Comparison of ENCODE assay signal across 8 cellular contexts in the genomic region with DNA sequence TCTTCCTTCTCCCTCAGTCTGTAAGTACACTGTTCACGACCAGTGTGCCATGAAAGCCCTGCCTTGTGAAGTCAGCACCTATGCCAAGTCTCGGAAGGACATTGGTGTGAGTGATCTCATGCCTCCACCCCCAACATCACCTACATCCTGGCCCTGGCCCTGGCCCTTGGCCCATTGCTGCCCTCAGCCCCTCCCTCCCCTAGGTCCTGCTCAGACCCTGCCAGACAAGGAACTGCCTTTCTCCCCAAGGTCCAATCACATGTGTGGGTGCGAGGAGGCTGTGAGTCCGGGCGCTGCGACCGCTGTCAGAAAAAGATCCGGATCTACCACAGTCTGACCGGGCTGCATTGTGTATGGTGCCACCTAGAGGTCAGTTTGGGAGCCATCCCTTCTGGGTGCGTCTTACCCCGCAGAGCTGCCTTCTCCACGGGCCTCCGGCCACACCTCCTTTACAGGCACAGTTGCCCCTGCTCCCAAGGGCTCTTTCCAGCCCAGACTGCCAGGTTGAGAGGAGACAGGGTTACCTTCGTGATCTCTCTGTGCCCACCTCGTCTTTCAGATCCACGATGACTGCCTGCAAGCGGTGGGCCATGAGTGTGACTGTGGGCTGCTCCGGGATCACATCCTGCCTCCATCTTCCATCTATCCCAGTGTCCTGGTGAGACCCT. TPM values are rescaled to one million over a fixed set of nuclear protein-coding genes. Genes with fewer than 3 reads are reported as not detected.
A peak's percentile ranks its signal among the peaks of the same experiment; 100 is the strongest.
DNase-seq lines count a peak whose midpoint lies in the region; ATAC-seq and TF ChIP-seq lines count a peak whose summit lies in the region.

No MANE protein-coding gene starts in this region.

- TF ChIP-seq CTCF in choroid plexus epithelial cell (conservative IDR thresholded peaks at IDR 0.05; ENCODE audit: low read depth, low read length) (peak; percentile 93), left lung (IDR thresholded peaks at IDR 0.05) (peak; percentile 84 to 94)

- H3K4me2 ChIP-seq in BLaER1: peak overlapping the region; percentile 47

- no peak overlapping the region for H3K9ac ChIP-seq in BLaER1

- ATAC-seq in HG03378 (IDR thresholded peaks at IDR 0.05; ENCODE audit: unreplicated experiment) (peak; percentile 94), left lung (peak; percentile 99)

- H3K9me3 ChIP-seq in BLaER1 (no peaks in the 10 kb centered on the region), left lung (no peaks in the 10 kb centered on the region)

- H3K36me3 ChIP-seq in BLaER1: peaks cover 93% of the 10 kb centered on the region
- peaks cover 0 to 79% of the 10 kb centered on the region in 2 donors for H3K36me3 ChIP-seq in left lung

- H3K4me3 ChIP-seq in BLaER1 (no peak overlapping the region), choroid plexus epithelial cell (ENCODE audit: low read depth, low read length) (peak overlapping the region; percentile 28), left lung (no peak overlapping the region)

- H3K27me3 ChIP-seq in BLaER1: no peaks in the 10 kb centered on the region
- no peaks in the 10 kb centered on the region for H3K27me3 ChIP-seq in left lung

- DNase-seq in GM19238 (ENCODE audit: insufficient read length, low spot score) (peak; percentile 80), NCI-H446 treated with DMSO at 0.1 percent for 48 hours (lab: John Stamatoyannopoulos, UW) (peak; percentile 36), choroid plexus epithelial cell (ENCODE audit: low read depth) (peak; percentile 91), left lung (peak; percentile 86 to 89)
- DNase-seq in activated CD4-positive, alpha-beta T cell treated with anti-CD3 and anti-CD28 coated beads for 24 hours (ENCODE audit: low read depth in 2 of 2): peak; percentile 74 to 77
- peak; percentile 88 for DNase-seq in stimulated activated CD4-positive, alpha-beta T cell treated with anti-CD3 and anti-CD28 coated beads, Interleukin-4, amount 100 ng/mL, for 24 hours

- peaks cover 5% of the 10 kb centered on the region; the same call in 1 of the 2 replicates for H4K20me1 ChIP-seq in BLaER1

- H3K27ac ChIP-seq in BLaER1 (peak overlapping the region; percentile 1; the same call in 1 of the 2 replicates), left lung (no peak overlapping the region)

- intact Hi-C loops in left lung (cut with DNase I): no loop called here

- peaks cover 10% of the 10 kb centered on the region for H3K4me1 ChIP-seq in BLaER1
- peaks cover 0 to 10% of the 10 kb centered on the region in 2 donors for H3K4me1 ChIP-seq in left lung

RNA-seq across cellular contexts. Expression of a gene that starts 9.2 kb away (rescaled TPM):
- 10 to 100 TPM; 30.6 to 36.7 TPM for total RNA-seq in left lung

RNA-seq across cellular contexts. Expression of a gene that starts 12.5 kb away (rescaled TPM):
- total RNA-seq in left lung: 10 to 100 TPM; 27.3 to 31.0 TPM

RNA-seq across cellular contexts. Expression of a gene that starts 25.6 kb away (rescaled TPM):
- 1 to 10 TPM in 1 of 2 donors, under 1 TPM in 1; 0.99 to 1.8 TPM for total RNA-seq in left lung

RNA-seq across cellular contexts. Expression of a gene that starts 26.4 kb away (rescaled TPM):
- total RNA-seq in left lung: 10 to 100 TPM; 34.1 to 40.3 TPM

RNA-seq across cellular contexts. Expression of a gene that starts 33.7 kb away (rescaled TPM):
- total RNA-seq in left lung: 100 to 1,000 TPM; 116 to 175 TPM

Comparison
In these comparisons a context has a peak if more than half of its experiments do, and no peak if none do; other contexts are left out.
1. DNase-seq: peak in every context shown above with its lines; median percentile 91 in choroid plexus epithelial cell; 88 in stimulated activated CD4-positive, alpha-beta T cell treated with anti-CD3 and anti-CD28 coated beads, Interleukin-4, amount 100 ng/mL, for 24 hours; 88 in left lung; 80 in GM19238; 76 in activated CD4-positive, alpha-beta T cell treated with anti-CD3 and anti-CD28 coated beads for 24 hours; 36 in NCI-H446 treated with DMSO at 0.1 percent for 48 hours.